ENCODE assay signal across 24 cellular contexts in the genomic region with DNA sequence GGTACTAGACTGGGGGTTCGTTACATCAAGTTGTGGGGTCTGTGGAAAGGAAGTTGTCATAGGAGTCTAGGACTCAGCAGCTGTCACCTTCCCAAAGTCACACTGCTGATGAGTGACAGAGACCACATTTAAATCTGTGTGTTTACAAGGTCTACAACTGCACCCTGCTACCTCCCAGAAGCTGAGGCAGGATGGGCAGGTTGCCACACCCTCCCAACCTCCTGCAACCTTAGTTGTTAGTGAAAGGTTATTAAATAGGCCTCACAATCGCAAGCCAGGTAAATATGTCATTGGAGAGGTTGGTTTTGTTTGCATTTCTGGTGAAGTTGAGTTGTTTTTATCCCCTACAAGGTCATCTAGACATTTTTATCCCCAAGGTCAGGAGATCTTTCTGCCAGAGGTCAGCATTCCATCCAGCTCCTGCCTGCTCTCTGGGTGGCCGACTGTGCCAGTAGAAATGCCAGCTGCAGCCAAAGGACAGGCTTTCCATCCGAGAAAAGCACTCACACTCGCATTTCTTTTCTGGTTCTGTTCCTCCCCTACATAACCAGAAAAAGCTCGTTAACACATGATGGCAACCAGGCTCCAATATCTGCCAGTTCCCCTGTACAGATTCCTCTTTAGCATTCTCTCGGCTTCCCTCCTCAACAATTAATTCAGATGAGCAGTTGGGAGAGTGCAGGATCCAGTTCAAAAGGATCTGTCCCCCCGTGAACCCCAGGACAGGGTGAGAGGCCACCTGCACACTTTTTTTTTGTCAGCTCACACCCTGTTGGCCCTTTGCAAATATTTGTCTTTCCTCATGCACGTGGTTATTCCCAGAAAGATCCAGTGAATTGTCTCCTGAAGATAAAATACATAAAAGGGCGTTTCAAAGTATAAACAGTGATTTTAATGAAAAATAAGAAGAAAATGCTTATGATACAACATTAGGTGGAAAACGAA.
A peak's percentile ranks its signal among the peaks of the same experiment; 100 is the strongest.
DNase-seq lines count a peak whose midpoint lies in the region; ATAC-seq and TF ChIP-seq lines count a peak whose summit lies in the region.
"Had no signal": no experiment of that assay in that cellular context is flagged by ENCODE, and none has a peak within 500 bp of the region (broad histone marks: within the 10 kb centered on the region; RNA-seq: fewer than 3 reads in every experiment).

No MANE protein-coding gene starts in this region.

- TF ChIP-seq CTCF in right atrium auricular region (IDR thresholded peaks at IDR 0.05) (no peak), right lobe of liver (IDR thresholded peaks at IDR 0.05) (no peak), foreskin keratinocyte (conservative IDR thresholded peaks at IDR 0.05) (no peak)

- ATAC-seq in Right ventricle myocardium superior (ENCODE audit: poor library complexity) (peak; percentile 89), right lobe of liver (peak; percentile 64 to 77 (median 72)), HG02852 (IDR thresholded peaks at IDR 0.05; ENCODE audit: unreplicated experiment) (no peak), foreskin keratinocyte (no peak)
- ATAC-seq: activated CD4-positive, alpha-beta T cell treated with anti-CD3 and anti-CD28 coated beads for 36 hours; activated T-helper 17 cell treated with anti-CD3 and anti-CD28 coated beads, Interleukin-2, amount 50 U/mL, for 72 hours; GM12878; T-cell had no signal

- H3K36me3 ChIP-seq in right atrium auricular region (no peaks in the 10 kb centered on the region), right lobe of liver (no peaks in the 10 kb centered on the region)

- no peaks in the 10 kb centered on the region for H3K4me1 ChIP-seq in right atrium auricular region
- H3K4me1 ChIP-seq in right lobe of liver: peaks cover 0 to 22% (median 9%) of the 10 kb centered on the region in 4 donors
- H3K4me1 ChIP-seq in foreskin keratinocyte: no peaks in the 10 kb centered on the region

- WGBS in right lobe of liver (ENCODE audit: insufficient coverage, low coverage, low lambda C conversion rate, missing lambda C conversion rate): 55% methylated on average over 10 of the region's 11 CpGs

- H3K27me3 ChIP-seq in right atrium auricular region: no peaks in the 10 kb centered on the region
- H3K27me3 ChIP-seq in right lobe of liver: no peaks in the 10 kb centered on the region
- H3K27me3 ChIP-seq in foreskin keratinocyte: no peaks in the 10 kb centered on the region
- H3K27me3 ChIP-seq: hepatocyte had no signal

- intact Hi-C loops in Right ventricle myocardium superior (cut with DNase I): no loop called here
- intact Hi-C loops in right lobe of liver (cut with DNase I): no loop called here

- no peak for TF ChIP-seq POLR2A in right lobe of liver (IDR thresholded peaks at IDR 0.05)

- no peak overlapping the region for H3K27ac ChIP-seq in right atrium auricular region
- peak overlapping the region in 1 of 3 donors; percentile 46 for H3K27ac ChIP-seq in right lobe of liver
- no peak overlapping the region for H3K27ac ChIP-seq in foreskin keratinocyte
- H3K27ac ChIP-seq: coronary artery, hepatocyte had no signal

- H3K9me3 ChIP-seq in right atrium auricular region (peaks cover 0 to 5% of the 10 kb centered on the region in 2 donors), right lobe of liver (no peaks in the 10 kb centered on the region)

- H3K4me3 ChIP-seq in right atrium auricular region (no peak overlapping the region), right lobe of liver (no peak overlapping the region)
- H3K4me3 ChIP-seq: coronary artery, GM12878, hepatocyte, lung had no signal

- DNase-seq in Right ventricle myocardium superior (no peak), right atrium auricular region (ENCODE audit: low spot score) (no peak), cerebellar cortex (ENCODE audit: low spot score) (peak; percentile 44), right lobe of liver (peak in 1 of 3 donors; percentile 79), GM03348 (ENCODE audit: low spot score) (no peak), hepatic stellate cell (ENCODE audit: low spot score) (no peak), foreskin keratinocyte (no peak)
- DNase-seq: activated CD4-positive, alpha-beta T cell treated with anti-CD3 and anti-CD28 coated beads for 36 hours; GF-D8; KG1; MV-4-11; NCI-H2081; NCI-H524 treated with DMSO at 0.1 percent for 48 hours; occipital lobe; OCI-M1; SIG-M5; stimulated activated CD8-positive, alpha-beta memory T cell treated with anti-CD3 and anti-CD28 coated beads, Interleukin-4, amount 100 ng/mL, for 48 hours; T-cell had no signal

Comparison
In these comparisons a context has a peak if more than half of its experiments do, and no peak if none do; other contexts are left out.
1. ATAC-seq: peak in Right ventricle myocardium superior (single experiment) and right lobe of liver (4 of 4); none in HG02852 (single experiment) and foreskin keratinocyte (single experiment).